ENCODE assay signal across 16 cellular contexts in genomic region chr1:5371270-5371669, GRCh38.
A peak's percentile ranks its signal among the peaks of the same experiment; 100 is the strongest.
DNase-seq lines count a peak whose midpoint lies in the region; ATAC-seq and TF ChIP-seq lines count a peak whose summit lies in the region.
"Had no signal": no experiment of that assay in that cellular context is flagged by ENCODE, and none has a peak within 500 bp of the region (broad histone marks: within the 10 kb centered on the region; RNA-seq: fewer than 3 reads in every experiment).

No MANE protein-coding gene starts in this region.

- TF ChIP-seq CTCF in sigmoid colon (IDR thresholded peaks at IDR 0.05) = no peak

- POLR2A ChIA-PET in activated CD4-positive, alpha-beta T cell treated with anti-CD3 and anti-CD28 coated beads, Interleukin-2, amount 10 ng/mL, durations not matched to agents 7 days and 5 days (lab: Charles Lee) = no interaction called here
- POLR2A ChIA-PET in activated CD4-positive, alpha-beta T cell treated with anti-CD3 and anti-CD28 coated beads for 36 hours (lab: Charles Lee) = no interaction called here

- intact Hi-C loops in activated CD4-positive, alpha-beta T cell treated with anti-CD3 and anti-CD28 coated beads for 36 hours (cut with DNase I, micrococcal nuclease) = no loop called here
- intact Hi-C loops in sigmoid colon (cut with DNase I) = no loop called here

- TF ChIP-seq EP300 in sigmoid colon (IDR thresholded peaks at IDR 0.05) = no peak

- peak overlapping the region; percentile 31 for H3K27ac Mint-ChIP-seq in activated CD4-positive, alpha-beta T cell treated with anti-CD3 and anti-CD28 coated beads, Interleukin-2, amount 10 ng/mL, durations not matched to agents 7 days and 5 days
- H3K27ac Mint-ChIP-seq in activated CD4-positive, alpha-beta T cell treated with anti-CD3 and anti-CD28 coated beads for 36 hours = no peak overlapping the region
- H3K27ac Mint-ChIP-seq in activated naive CD4-positive, alpha-beta T cell treated with anti-CD3 and anti-CD28 coated beads, Interleukin-2, amount 10 ng/mL, durations not matched to agents 7 days and 5 days = peak overlapping the region; percentile 87
- H3K27ac Mint-ChIP-seq: HFFc6 had no signal

- peaks cover 16% of the 10 kb centered on the region for H3K36me3 Mint-ChIP-seq in activated CD4-positive, alpha-beta T cell treated with anti-CD3 and anti-CD28 coated beads, Interleukin-2, amount 10 ng/mL, durations not matched to agents 7 days and 5 days (ENCODE audit: low read depth)
- H3K36me3 Mint-ChIP-seq in activated CD4-positive, alpha-beta T cell treated with anti-CD3 and anti-CD28 coated beads for 36 hours (ENCODE audit: low read depth) = no peaks in the 10 kb centered on the region
- H3K36me3 Mint-ChIP-seq in activated naive CD4-positive, alpha-beta T cell treated with anti-CD3 and anti-CD28 coated beads, Interleukin-2, amount 10 ng/mL, durations not matched to agents 7 days and 5 days = peaks cover 25% of the 10 kb centered on the region

- no peak for ATAC-seq in activated CD4-positive, alpha-beta T cell treated with anti-CD3 and anti-CD28 coated beads for 36 hours
- ATAC-seq in GM21390 (IDR thresholded peaks at IDR 0.05; ENCODE audit: unreplicated experiment) = no peak

- no peak for TF ChIP-seq POLR2A in sigmoid colon (IDR thresholded peaks at IDR 0.05)

- H3K4me1 ChIP-seq in sigmoid colon = no peaks in the 10 kb centered on the region
- H3K4me1 ChIP-seq: HAP-1 had no signal

- peaks cover 19% of the 10 kb centered on the region for H3K4me1 Mint-ChIP-seq in activated CD4-positive, alpha-beta T cell treated with anti-CD3 and anti-CD28 coated beads, Interleukin-2, amount 10 ng/mL, durations not matched to agents 7 days and 5 days
- peaks cover 14% of the 10 kb centered on the region for H3K4me1 Mint-ChIP-seq in activated CD4-positive, alpha-beta T cell treated with anti-CD3 and anti-CD28 coated beads for 36 hours
- peaks cover 28% of the 10 kb centered on the region for H3K4me1 Mint-ChIP-seq in activated naive CD4-positive, alpha-beta T cell treated with anti-CD3 and anti-CD28 coated beads, Interleukin-2, amount 10 ng/mL, durations not matched to agents 7 days and 5 days

- peaks cover 0 to 4% (median 0%) of the 10 kb centered on the region in 3 donors for H3K27me3 ChIP-seq in sigmoid colon

- peaks cover 0 to 1% (median 0%) of the 10 kb centered on the region in 4 donors for H3K9me3 ChIP-seq in sigmoid colon
- H3K9me3 ChIP-seq: HAP-1 had no signal

- H3K4me3 Mint-ChIP-seq in activated CD4-positive, alpha-beta T cell treated with anti-CD3 and anti-CD28 coated beads, Interleukin-2, amount 10 ng/mL, durations not matched to agents 7 days and 5 days = no peak overlapping the region
- no peak overlapping the region for H3K4me3 Mint-ChIP-seq in activated CD4-positive, alpha-beta T cell treated with anti-CD3 and anti-CD28 coated beads for 36 hours
- H3K4me3 Mint-ChIP-seq in activated naive CD4-positive, alpha-beta T cell treated with anti-CD3 and anti-CD28 coated beads, Interleukin-2, amount 10 ng/mL, durations not matched to agents 7 days and 5 days = no peak overlapping the region
- H3K4me3 Mint-ChIP-seq: HFFc6 had no signal

- 89 to 90% methylated on average over 7 of the region's 7 CpGs for WGBS in sigmoid colon, 2 donors

- no peak overlapping the region for H3K4me3 ChIP-seq in sigmoid colon
- H3K4me3 ChIP-seq: HAP-1 had no signal

- H3K27me3 Mint-ChIP-seq in activated CD4-positive, alpha-beta T cell treated with anti-CD3 and anti-CD28 coated beads, Interleukin-2, amount 10 ng/mL, durations not matched to agents 7 days and 5 days = no peaks in the 10 kb centered on the region
- H3K27me3 Mint-ChIP-seq in activated CD4-positive, alpha-beta T cell treated with anti-CD3 and anti-CD28 coated beads for 36 hours = no peaks in the 10 kb centered on the region
- peaks cover 16% of the 10 kb centered on the region for H3K27me3 Mint-ChIP-seq in activated naive CD4-positive, alpha-beta T cell treated with anti-CD3 and anti-CD28 coated beads, Interleukin-2, amount 10 ng/mL, durations not matched to agents 7 days and 5 days
- H3K27me3 Mint-ChIP-seq: CD4-positive, alpha-beta memory T cell had no signal

- no peaks in the 10 kb centered on the region for H3K36me3 ChIP-seq in sigmoid colon
- H3K36me3 ChIP-seq: HAP-1 had no signal

- peaks cover 22% of the 10 kb centered on the region for H3K9me3 Mint-ChIP-seq in activated CD4-positive, alpha-beta T cell treated with anti-CD3 and anti-CD28 coated beads, Interleukin-2, amount 10 ng/mL, durations not matched to agents 7 days and 5 days
- peaks cover 8% of the 10 kb centered on the region for H3K9me3 Mint-ChIP-seq in activated CD4-positive, alpha-beta T cell treated with anti-CD3 and anti-CD28 coated beads for 36 hours (ENCODE audit: low read depth)
- peaks cover 38% of the 10 kb centered on the region for H3K9me3 Mint-ChIP-seq in activated naive CD4-positive, alpha-beta T cell treated with anti-CD3 and anti-CD28 coated beads, Interleukin-2, amount 10 ng/mL, durations not matched to agents 7 days and 5 days

- DNase-seq in activated CD4-positive, alpha-beta T cell treated with anti-CD3 and anti-CD28 coated beads, Interleukin-2, amount 10 ng/mL, durations not matched to agents 7 days and 5 days = no peak
- no peak for DNase-seq in activated CD4-positive, alpha-beta T cell treated with anti-CD3 and anti-CD28 coated beads for 36 hours
- no peak for DNase-seq in activated naive CD4-positive, alpha-beta T cell treated with anti-CD3 and anti-CD28 coated beads, Interleukin-2, amount 10 ng/mL, durations not matched to agents 7 days and 5 days
- DNase-seq in activated naive CD4-positive, alpha-beta T cell (lab: John Stamatoyannopoulos, UW) = no peak
- peak; percentile 20 for DNase-seq in sigmoid colon
- DNase-seq: C1 segment of cervical spinal cord; Calu3; CD4-positive, alpha-beta memory T cell; COR-L47; DMS53; DMS79 treated with DMSO at 0.1 percent for 48 hours; GF-D8; GOT3; HFFc6 had no signal

- CTCF ChIA-PET in activated CD4-positive, alpha-beta T cell treated with anti-CD3 and anti-CD28 coated beads, Interleukin-2, amount 10 ng/mL, durations not matched to agents 7 days and 5 days (lab: Charles Lee) = no interaction called here
- CTCF ChIA-PET in activated CD4-positive, alpha-beta T cell treated with anti-CD3 and anti-CD28 coated beads for 36 hours (lab: Charles Lee) = interaction anchor here (0.7 kb wide), 1 partner anchor 1274 kb away, joined by 3 read pairs; no protein-coding TSS in a partner anchor
- CTCF ChIA-PET in activated naive CD4-positive, alpha-beta T cell treated with anti-CD3 and anti-CD28 coated beads, Interleukin-2, amount 10 ng/mL, durations not matched to agents 7 days and 5 days (lab: Charles Lee) = no interaction called here

- H3K27ac ChIP-seq in sigmoid colon = no peak overlapping the region
